8 cellular contexts compared by ENCODE assay signal in genomic region chr3:141312359-141313090, GRCh38. TPM values are rescaled to one million over a fixed set of nuclear protein-coding genes. Genes with fewer than 3 reads are reported as not detected.
DNase-seq lines count a peak whose midpoint lies in the region; ATAC-seq, FAIRE-seq and TF ChIP-seq lines count a peak whose summit lies in the region.

No MANE protein-coding gene starts in this region.

- H3K4me3 Mint-ChIP-seq in activated T-cell treated with anti-CD3 and anti-CD28 coated beads, Interleukin-2, amount 50 U/mL, for 72 hours: peak overlapping the region; percentile 96 to 98
- H3K4me3 Mint-ChIP-seq in astrocyte (ENCODE audit: unreplicated experiment): no peak overlapping the region

- H3K27me3 ChIP-seq in astrocyte (ENCODE audit: insufficient read depth, low read length) (no peaks in the 10 kb centered on the region), lower lobe of right lung (ENCODE audit: low read depth) (no peaks in the 10 kb centered on the region), transverse colon (no peaks in the 10 kb centered on the region)

- no peaks in the 10 kb centered on the region for H3K27me3 Mint-ChIP-seq in activated T-cell treated with anti-CD3 and anti-CD28 coated beads, Interleukin-2, amount 50 U/mL, for 72 hours (ENCODE audit: low read depth)
- peaks cover 5% of the 10 kb centered on the region for H3K27me3 Mint-ChIP-seq in astrocyte (ENCODE audit: low read depth, unreplicated experiment)

- WGBS in transverse colon (ENCODE audit: low coverage in 1 of 2), 2 donors: 77 to 83% methylated on average over 7 to 16 of the region's 16 CpGs

- H3K4me1 Mint-ChIP-seq in activated T-cell treated with anti-CD3 and anti-CD28 coated beads, Interleukin-2, amount 50 U/mL, for 72 hours (ENCODE audit: low read depth): peaks cover 48% of the 10 kb centered on the region
- H3K4me1 Mint-ChIP-seq in astrocyte (ENCODE audit: low read depth, unreplicated experiment): peaks cover 13% of the 10 kb centered on the region

- H3K9me3 ChIP-seq in astrocyte (ENCODE audit: insufficient read depth, low read depth, low read length) (no peaks in the 10 kb centered on the region), lower lobe of right lung (no peaks in the 10 kb centered on the region), transverse colon (no peaks in the 10 kb centered on the region)

- H3K9me3 Mint-ChIP-seq in activated T-cell treated with anti-CD3 and anti-CD28 coated beads, Interleukin-2, amount 50 U/mL, for 72 hours: no peaks in the 10 kb centered on the region
- H3K9me3 Mint-ChIP-seq in astrocyte (ENCODE audit: unreplicated experiment): peaks cover 2% of the 10 kb centered on the region

- no peak for DNase-seq in activated T-cell treated with anti-CD3 and anti-CD28 coated beads, Interleukin-2, amount 50 U/mL, for 72 hours
- no peak for DNase-seq in activated T-cell treated with anti-CD3 and anti-CD28 coated beads for 4 hours
- DNase-seq in astrocyte (ENCODE audit: low read depth): no peak
- no peak for DNase-seq in lower lobe of right lung
- no peak for DNase-seq in transverse colon
- DNase-seq in globus pallidus (ENCODE audit: low spot score): no peak

- H4K20me1 ChIP-seq in astrocyte (ENCODE audit: insufficient read depth, low read length): no peaks in the 10 kb centered on the region

- TF ChIP-seq CTCF in astrocyte (IDR thresholded peaks at IDR 0.05; ENCODE audit: insufficient read depth, low read depth, low read length) (no peak), lower lobe of right lung (IDR thresholded peaks at IDR 0.05) (no peak), transverse colon (IDR thresholded peaks at IDR 0.05) (no peak)

- H2AFZ ChIP-seq in astrocyte (ENCODE audit: low read depth, low read length): peak overlapping the region; percentile 99

- in situ Hi-C loops in transverse colon (cut with MboI; ENCODE audit: low pct_ligation_motif_present in 1 of 4, low pct_unique_long_range_greater_than_20kb in 1 of 4, low sequenced_read_pairs in 3 of 4): loop anchor here in 2 of 4 donors (5.0 to 25.0 kb wide), 3 partner anchors 130 to 425 kb away; partner anchors contain the start of gene RNF7 (in 1 of the 2)

- H3K79me2 ChIP-seq in astrocyte (ENCODE audit: insufficient read depth, low read length): no peaks in the 10 kb centered on the region

- ATAC-seq in activated T-cell treated with anti-CD3 and anti-CD28 coated beads, Interleukin-2, amount 50 U/mL, for 72 hours (replicated peaks in 1 of 2): no peak
- ATAC-seq in lower lobe of right lung: no peak
- ATAC-seq in GM21515 (IDR thresholded peaks at IDR 0.05; ENCODE audit: unreplicated experiment): no peak
- ATAC-seq in HG02798 (IDR thresholded peaks at IDR 0.05; ENCODE audit: poor library complexity, unreplicated experiment): no peak

- H3K9ac ChIP-seq in astrocyte (ENCODE audit: low read length): peak overlapping the region; percentile 85

- no peak for TF ChIP-seq POLR2A in transverse colon (IDR thresholded peaks at IDR 0.05)

- no peak for TF ChIP-seq EP300 in transverse colon (IDR thresholded peaks at IDR 0.05; ENCODE audit: low read depth)

- peak overlapping the region; percentile 94 for H3K27ac Mint-ChIP-seq in activated T-cell treated with anti-CD3 and anti-CD28 coated beads, Interleukin-2, amount 50 U/mL, for 72 hours
- peak overlapping the region; percentile 15 for H3K27ac Mint-ChIP-seq in astrocyte (ENCODE audit: unreplicated experiment)

- peaks cover 3% of the 10 kb centered on the region in 2 donors for H3K36me3 Mint-ChIP-seq in activated T-cell treated with anti-CD3 and anti-CD28 coated beads, Interleukin-2, amount 50 U/mL, for 72 hours (ENCODE audit: insufficient read depth in 2 of 2)
- H3K36me3 Mint-ChIP-seq in astrocyte (ENCODE audit: low read depth, unreplicated experiment): no peaks in the 10 kb centered on the region

- H3K4me3 ChIP-seq in astrocyte (ENCODE audit: insufficient read depth, low read depth, low read length) (peak overlapping the region; percentile 88), lower lobe of right lung (peak overlapping the region; percentile 63), transverse colon (peak overlapping the region in 2 of 4 donors; percentile 58 to 74)

- H3K27ac ChIP-seq in astrocyte (ENCODE audit: low read depth, low read length) (peak overlapping the region; percentile 58), lower lobe of right lung (peak overlapping the region; percentile 81), transverse colon (peak overlapping the region; percentile 69 to 89 (median 80))

- H3K36me3 ChIP-seq in astrocyte (ENCODE audit: insufficient read depth, low read length): no peaks in the 10 kb centered on the region
- H3K36me3 ChIP-seq in lower lobe of right lung: no peaks in the 10 kb centered on the region
- H3K36me3 ChIP-seq in transverse colon: no peaks in the 10 kb centered on the region

- peak overlapping the region; percentile 94 for H3K4me2 ChIP-seq in astrocyte (ENCODE audit: low read length)

- FAIRE-seq in astrocyte (lab: Jason Lieb, UNC): no peak

- H3K4me1 ChIP-seq in astrocyte (ENCODE audit: insufficient read depth, low read length): peaks cover 12% of the 10 kb centered on the region
- H3K4me1 ChIP-seq in lower lobe of right lung: peaks cover 13% of the 10 kb centered on the region
- H3K4me1 ChIP-seq in transverse colon: peaks cover 6 to 15% (median 10%) of the 10 kb centered on the region in 4 donors

- intact Hi-C loops in lower lobe of right lung (cut with DNase I): no loop called here
- intact Hi-C loops in transverse colon (cut with DNase I; ENCODE audit: low total_unique reads): loop anchor here (5.0 kb wide), 1 partner anchor 50 kb away; no protein-coding TSS in a partner anchor

RNA-seq across cellular contexts. Expression of gene ZBTB38, which starts 55.8 kb away (rescaled TPM):
- total RNA-seq in activated T-cell treated with anti-CD3 and anti-CD28 coated beads, Interleukin-2, amount 50 U/mL, for 72 hours: 10 to 100 TPM; 50.7 to 82.9 TPM
- total RNA-seq in astrocyte: 57.6 and 60.7 TPM in 2 replicates
- 89.6 TPM for total RNA-seq in lower lobe of right lung
- 100 to 1,000 TPM in 3 of 4 donors, 10 to 100 TPM in 1; 71.8 to 182 (median 169) TPM for total RNA-seq in transverse colon
